Comparison of ENCODE assay signal across 8 cellular contexts in the genomic region with DNA sequence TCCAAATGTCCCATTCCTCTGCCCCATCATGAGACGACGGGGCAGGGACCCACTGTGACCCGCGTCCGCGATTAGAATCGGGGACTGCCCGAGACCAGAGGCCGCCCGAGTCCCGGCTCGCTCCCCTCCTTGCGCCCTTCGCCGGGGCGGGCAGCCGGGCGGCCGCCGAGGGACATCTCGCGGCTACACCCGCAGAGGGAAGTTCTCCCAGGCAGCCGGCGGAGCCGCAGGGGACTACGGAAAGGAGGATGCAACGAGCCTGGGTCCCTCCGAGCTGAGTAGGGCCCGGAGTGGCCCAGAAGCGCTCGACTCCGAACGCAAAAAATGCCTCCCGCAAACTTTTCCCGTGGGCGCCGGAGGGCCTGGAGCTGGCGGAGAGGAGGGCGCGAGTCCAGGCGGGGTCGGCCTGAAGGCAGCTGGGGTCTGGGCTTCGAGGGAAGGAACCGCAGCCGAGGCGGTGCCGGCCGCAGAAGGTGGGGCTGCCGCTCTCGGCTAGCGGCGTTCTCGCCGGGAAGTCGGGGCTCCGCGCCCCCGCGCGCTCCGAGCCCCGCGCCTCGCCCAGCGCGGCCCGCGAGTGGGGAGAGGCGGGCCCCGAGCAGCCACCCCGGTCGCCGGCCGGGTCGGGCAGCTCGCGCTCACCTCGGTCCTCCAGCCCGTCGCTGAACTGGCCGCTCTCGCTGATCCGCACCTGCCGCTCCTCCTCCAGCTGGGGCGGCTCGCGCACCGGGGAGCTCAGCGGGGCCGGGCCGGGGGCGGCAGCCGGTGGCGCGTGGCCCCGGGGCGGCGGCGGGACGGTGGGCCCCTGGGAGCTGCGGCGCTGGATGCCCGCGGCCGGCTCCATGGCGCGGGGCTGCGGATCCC. TPM values are rescaled to one million over a fixed set of nuclear protein-coding genes. Genes with fewer than 3 reads are reported as not detected.
DNase-seq lines count a peak whose midpoint lies in the region; ATAC-seq, FAIRE-seq and TF ChIP-seq lines count a peak whose summit lies in the region.

No MANE protein-coding gene starts in this region.

- peak overlapping the region; percentile 40 for H3K4me3 ChIP-seq in astrocyte (ENCODE audit: insufficient read depth, low read depth, low read length)

- no peaks in the 10 kb centered on the region for H3K4me1 Mint-ChIP-seq in astrocyte (ENCODE audit: low read depth, unreplicated experiment)
- H3K4me1 Mint-ChIP-seq in immature natural killer cell, result peaks cover 43 to 44% of the 10 kb centered on the region in 2 donors
- peaks cover 62% of the 10 kb centered on the region for H3K4me1 Mint-ChIP-seq in stimulated activated memory B cell treated with anti-CD40 and anti-IgM and Interleukin-4, amounts not matched to agents 10 μg/mL and 1 μg/mL and 100 μg/mL, for 72 hours

- DNase-seq in activated gamma-delta T cell (lab: John Stamatoyannopoulos, UW) (peak; percentile 13), activated gamma-delta T cell treated with Interleukin-2 at 50 U/mL for 16 hours (no peak), astrocyte (ENCODE audit: low read depth) (no peak), immature natural killer cell (peak in 2 of 3 donors; percentile 27 to 31), NCI-H1930 (lab: John Stamatoyannopoulos, UW) (no peak)
- DNase-seq in activated effector memory CD4-positive, alpha-beta T cell treated with anti-CD3 and anti-CD28 coated beads, Interleukin-2, amount 50 U/mL, for 16 hours, result no peak

- no peak overlapping the region for H3K27ac ChIP-seq in astrocyte (ENCODE audit: low read depth, low read length)

- peaks cover 8% of the 10 kb centered on the region for H3K4me1 ChIP-seq in astrocyte (ENCODE audit: insufficient read depth, low read length)

- H3K9me3 Mint-ChIP-seq in astrocyte (ENCODE audit: unreplicated experiment) (peaks cover 4% of the 10 kb centered on the region), immature natural killer cell (peaks cover 0 to 1% (median 0%) of the 10 kb centered on the region in 6 donors)
- H3K9me3 Mint-ChIP-seq in stimulated activated memory B cell treated with anti-CD40 and anti-IgM and Interleukin-4, amounts not matched to agents 10 μg/mL and 1 μg/mL and 100 μg/mL, for 72 hours, result no peaks in the 10 kb centered on the region

- no peaks in the 10 kb centered on the region for H3K79me2 ChIP-seq in astrocyte (ENCODE audit: insufficient read depth, low read length)

- H3K4me2 ChIP-seq in astrocyte (ENCODE audit: low read length), result peak overlapping the region; percentile 84

- no peaks in the 10 kb centered on the region for H3K9me3 ChIP-seq in astrocyte (ENCODE audit: insufficient read depth, low read depth, low read length)

- H3K9ac ChIP-seq in astrocyte (ENCODE audit: low read length), result no peak overlapping the region

- FAIRE-seq in astrocyte (lab: Jason Lieb, UNC), result no peak

- no peak overlapping the region for H3K27ac Mint-ChIP-seq in astrocyte (ENCODE audit: unreplicated experiment)
- no peak overlapping the region for H3K27ac Mint-ChIP-seq in immature natural killer cell
- peak overlapping the region; percentile 51 for H3K27ac Mint-ChIP-seq in stimulated activated memory B cell treated with anti-CD40 and anti-IgM and Interleukin-4, amounts not matched to agents 10 μg/mL and 1 μg/mL and 100 μg/mL, for 72 hours

- peak overlapping the region; percentile 56 for H2AFZ ChIP-seq in astrocyte (ENCODE audit: low read depth, low read length)

- peak; percentile 35 for ATAC-seq in HG03520 (IDR thresholded peaks at IDR 0.05; ENCODE audit: unreplicated experiment)
- ATAC-seq in stimulated activated memory B cell treated with anti-CD40 and anti-IgM and Interleukin-4, amounts not matched to agents 10 μg/mL and 1 μg/mL and 100 μg/mL, for 72 hours, result peak; percentile 60

- no peaks in the 10 kb centered on the region for H3K36me3 ChIP-seq in astrocyte (ENCODE audit: insufficient read depth, low read length)

- H3K36me3 Mint-ChIP-seq in astrocyte (ENCODE audit: low read depth, unreplicated experiment), result no peaks in the 10 kb centered on the region
- H3K36me3 Mint-ChIP-seq in immature natural killer cell, result no peaks in the 10 kb centered on the region
- no peaks in the 10 kb centered on the region for H3K36me3 Mint-ChIP-seq in stimulated activated memory B cell treated with anti-CD40 and anti-IgM and Interleukin-4, amounts not matched to agents 10 μg/mL and 1 μg/mL and 100 μg/mL, for 72 hours

- H4K20me1 ChIP-seq in astrocyte (ENCODE audit: insufficient read depth, low read length), result no peaks in the 10 kb centered on the region

- peak overlapping the region; percentile 73 for H3K4me3 Mint-ChIP-seq in astrocyte (ENCODE audit: unreplicated experiment)
- H3K4me3 Mint-ChIP-seq in immature natural killer cell, result peak overlapping the region; percentile 82 to 88 (median 85)
- peak overlapping the region; percentile 89 for H3K4me3 Mint-ChIP-seq in stimulated activated memory B cell treated with anti-CD40 and anti-IgM and Interleukin-4, amounts not matched to agents 10 μg/mL and 1 μg/mL and 100 μg/mL, for 72 hours

- TF ChIP-seq CTCF in astrocyte (IDR thresholded peaks at IDR 0.05; ENCODE audit: insufficient read depth, low read depth, low read length), result no peak

- peaks cover 59% of the 10 kb centered on the region for H3K27me3 ChIP-seq in astrocyte (ENCODE audit: insufficient read depth, low read length)

- H3K27me3 Mint-ChIP-seq in astrocyte (ENCODE audit: low read depth, unreplicated experiment) (peaks cover 69% of the 10 kb centered on the region), immature natural killer cell (ENCODE audit: low read depth in 3 of 3) (peaks cover 9 to 25% (median 12%) of the 10 kb centered on the region in 3 donors)
- peaks cover 14% of the 10 kb centered on the region for H3K27me3 Mint-ChIP-seq in stimulated activated memory B cell treated with anti-CD40 and anti-IgM and Interleukin-4, amounts not matched to agents 10 μg/mL and 1 μg/mL and 100 μg/mL, for 72 hours

RNA-seq across cellular contexts. Expression of a gene that starts 0.5 kb away (rescaled TPM):
- total RNA-seq in astrocyte, result 0.12 and 0.18 TPM in 2 replicates
- polyA plus RNA-seq in immature natural killer cell, result 1 to 10 TPM; 1.1 to 5.2 (median 2.8) TPM

Comparison
In these comparisons a context has a peak if more than half of its experiments do, and no peak if none do; other contexts are left out.
1. DNase-seq: peak in activated gamma-delta T cell (single experiment) and immature natural killer cell (2 of 3); none in activated gamma-delta T cell treated with Interleukin-2 at 50 U/mL for 16 hours (single experiment), astrocyte (single experiment), NCI-H1930 (0 of 2) and activated effector memory CD4-positive, alpha-beta T cell treated with anti-CD3 and anti-CD28 coated beads, Interleukin-2, amount 50 U/mL, for 16 hours (single experiment).
2. Peak in every context shown above with its lines, with median percentiles within 50 percentile points of each other: H3K4me3 Mint-ChIP-seq.